Comparison of ENCODE assay signal across 9 cellular contexts in the genomic region with DNA sequence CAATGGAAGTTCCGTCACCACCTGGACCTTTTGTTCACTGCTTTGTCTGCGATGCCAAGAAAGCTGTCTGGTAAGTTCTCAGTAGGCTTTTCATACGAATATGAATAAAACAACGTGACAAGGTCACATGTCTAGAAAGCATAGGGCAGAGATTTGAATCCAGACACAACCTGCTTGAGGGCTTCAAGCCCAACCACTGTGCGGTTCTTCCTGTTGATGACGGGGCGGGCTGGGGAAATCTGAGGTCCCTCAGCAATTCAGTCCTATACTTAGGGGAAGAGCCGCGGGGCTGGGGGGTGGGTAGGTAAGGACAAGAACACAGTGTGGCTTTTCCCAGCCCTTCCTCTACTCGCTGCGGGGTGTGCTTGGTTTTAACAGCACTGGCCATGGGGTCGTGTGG. TPM values are rescaled to one million over a fixed set of nuclear protein-coding genes. Genes with fewer than 3 reads are reported as not detected.
DNase-seq lines count a peak whose midpoint lies in the region; ATAC-seq, FAIRE-seq and TF ChIP-seq lines count a peak whose summit lies in the region.
"Had no signal": no experiment of that assay in that cellular context is flagged by ENCODE, and none has a peak within 500 bp of the region (broad histone marks: within the 10 kb centered on the region; RNA-seq: fewer than 3 reads in every experiment).

No MANE protein-coding gene starts in this region.

- no peak for DNase-seq in heart right ventricle
- DNase-seq in cardiac septum (ENCODE audit: low spot score), result no peak
- DNase-seq in coronary artery (ENCODE audit: low spot score), result no peak
- no peak for DNase-seq in upper lobe of right lung
- no peak for DNase-seq in frontal cortex (ENCODE audit: low spot score in 2 of 2)
- no peak for DNase-seq in SIG-M5 (lab: John Stamatoyannopoulos, UW)
- DNase-seq: activated CD8-positive, alpha-beta memory T cell treated with anti-CD3 and anti-CD28 coated beads, Interleukin-2, amount 50 U/mL, for 48 hours had no signal

- peaks cover 10 to 41% (median 33%) of the 10 kb centered on the region in 9 donors for H3K4me1 ChIP-seq in heart right ventricle
- peaks cover 0 to 11% of the 10 kb centered on the region in 2 donors for H3K4me1 ChIP-seq in muscle layer of duodenum (ENCODE audit: control insufficient read depth in 1 of 2, insufficient read depth in 2 of 2, low read length in 2 of 2)
- H3K4me1 ChIP-seq in upper lobe of right lung, result peaks cover 6% of the 10 kb centered on the region

- H3K36me3 ChIP-seq in heart right ventricle (no peaks in the 10 kb centered on the region), muscle layer of duodenum (ENCODE audit: control insufficient read depth in 1 of 2, insufficient read depth in 2 of 2, low read length in 2 of 2) (no peaks in the 10 kb centered on the region), upper lobe of right lung (no peaks in the 10 kb centered on the region)

- H3K9me3 ChIP-seq in heart right ventricle (no peaks in the 10 kb centered on the region), muscle layer of duodenum (ENCODE audit: control insufficient read depth in 1 of 2, low read length in 2 of 2) (no peaks in the 10 kb centered on the region), upper lobe of right lung (no peaks in the 10 kb centered on the region)

- ATAC-seq in heart right ventricle (peak in 3 of 8 donors; percentile 22 to 36 (median 24)), upper lobe of right lung (peak; percentile 12), GM18868 (IDR thresholded peaks at IDR 0.05; ENCODE audit: unreplicated experiment) (no peak)

- no peak overlapping the region for H3K27ac ChIP-seq in heart right ventricle
- no peak overlapping the region for H3K27ac ChIP-seq in coronary artery
- no peak overlapping the region for H3K27ac ChIP-seq in muscle layer of duodenum (ENCODE audit: low read length)
- H3K27ac ChIP-seq in upper lobe of right lung, result no peak overlapping the region

- WGBS in heart right ventricle, 2 donors, result 44 to 51% methylated on average over 12 of the region's 12 CpGs

- H3K4me3 ChIP-seq in heart right ventricle (peak overlapping the region in 9 of 10 donors; percentile 17 to 45 (median 36)), coronary artery (peak overlapping the region; percentile 73), muscle layer of duodenum (ENCODE audit: low read depth in 1 of 2, low read length in 2 of 2) (peak overlapping the region; percentile 19 to 39), upper lobe of right lung (peak overlapping the region; percentile 30)

- intact Hi-C loops in heart right ventricle (cut with DNase I), result no loop called here
- intact Hi-C loops in cardiac septum (cut with DNase I), result no loop called here
- intact Hi-C loops in upper lobe of right lung (cut with DNase I), result no loop called here

- H3K27me3 ChIP-seq in heart right ventricle, result peaks cover 0 to 15% (median 0%) of the 10 kb centered on the region in 7 donors
- H3K27me3 ChIP-seq in muscle layer of duodenum (ENCODE audit: low read depth, low read length), result no peaks in the 10 kb centered on the region
- H3K27me3 ChIP-seq in upper lobe of right lung, result peaks cover 4% of the 10 kb centered on the region

- TF ChIP-seq CTCF in heart right ventricle (IDR thresholded peaks at IDR 0.05) (no peak), coronary artery (IDR thresholded peaks at IDR 0.05) (no peak), upper lobe of right lung (IDR thresholded peaks at IDR 0.05) (no peak)

- no peak for FAIRE-seq in frontal cortex (lab: Jason Lieb, UNC)

RNA-seq across cellular contexts. Expression of gene SMAD3, which starts 32.4 kb away (rescaled TPM):
- 10 to 100 TPM; 11.3 to 44.8 (median 15.7) TPM for total RNA-seq in heart right ventricle
- 1 to 10 TPM; 6.2 to 7.8 TPM for polyA plus RNA-seq in heart right ventricle
- 18.4 TPM for total RNA-seq in cardiac septum
- 31.6 TPM for total RNA-seq in upper lobe of right lung
- total RNA-seq in frontal cortex, result 2.0 TPM
